In genomic region chr2:3005859-3006258, GRCh38 we compare ENCODE assay signal across 34 cellular contexts.
"Had no signal": no experiment of that assay in that cellular context is flagged by ENCODE, and none has a peak within 500 bp of the region (broad histone marks: within the 10 kb centered on the region; RNA-seq: fewer than 3 reads in every experiment).

No MANE protein-coding gene starts in this region.

- H3K9me3 ChIP-seq: adrenal gland, body of pancreas, breast epithelium, esophagus muscularis mucosa, gastroesophageal sphincter had no signal

- H3K36me3 Mint-ChIP-seq: activated CD4-positive, alpha-beta memory T cell treated with anti-CD3 and anti-CD28 coated beads for 36 hours; activated CD8-positive, alpha-beta memory T cell treated with anti-CD3 and anti-CD28 coated beads, Interleukin-2, amount 10 ng/mL, durations not matched to agents 7 days and 5 days; activated naive CD4-positive, alpha-beta T cell treated with anti-CD3 and anti-CD28 coated beads, Interleukin-2, amount 50 U/mL, for 24 hours; activated naive CD8-positive, alpha-beta T cell treated with anti-CD3 and anti-CD28 coated beads for 36 hours had no signal

- ATAC-seq: activated CD4-positive, alpha-beta T cell treated with anti-CD3 and anti-CD28 coated beads for 36 hours; activated CD8-positive, alpha-beta memory T cell treated with anti-CD3 and anti-CD28 coated beads, Interleukin-2, amount 10 ng/mL, durations not matched to agents 7 days and 5 days; activated CD8-positive, alpha-beta T cell treated with anti-CD3 and anti-CD28 coated beads, Interleukin-2, amount 10 ng/mL, durations not matched to agents 7 days and 5 days; activated naive CD8-positive, alpha-beta T cell treated with anti-CD3 and anti-CD28 coated beads, Interleukin-2, amount 50 U/mL, for 24 hours; body of pancreas; effector memory CD8-positive, alpha-beta T cell; gastroesophageal sphincter had no signal

- H3K27me3 Mint-ChIP-seq: dendritic cell treated with granulocyte-macrophage colony-stimulating factor and Interleukin-4, amounts not matched to agents 40 ng/mL and 50 ng/mL, for 4 days had no signal

- H3K27me3 ChIP-seq: body of pancreas had no signal

- H3K27ac Mint-ChIP-seq: activated CD4-positive, alpha-beta memory T cell treated with anti-CD3 and anti-CD28 coated beads for 36 hours; activated CD4-positive, alpha-beta T cell treated with anti-CD3 and anti-CD28 coated beads for 36 hours; activated CD4-positive, alpha-beta T cell treated with anti-CD3 and anti-CD28 coated beads, Interleukin-2, amount 10 ng/mL, durations not matched to agents 24 days and 14 days; activated CD8-positive, alpha-beta memory T cell treated with anti-CD3 and anti-CD28 coated beads, Interleukin-2, amount 10 ng/mL, durations not matched to agents 7 days and 5 days; activated CD8-positive, alpha-beta T cell treated with anti-CD3 and anti-CD28 coated beads, Interleukin-2, amount 10 ng/mL, durations not matched to agents 7 days and 5 days; activated naive CD4-positive, alpha-beta T cell treated with anti-CD3 and anti-CD28 coated beads for 36 hours; activated naive CD4-positive, alpha-beta T cell treated with anti-CD3 and anti-CD28 coated beads, Interleukin-2, amount 50 U/mL, for 24 hours; activated naive CD8-positive, alpha-beta T cell treated with anti-CD3 and anti-CD28 coated beads for 36 hours; activated naive CD8-positive, alpha-beta T cell treated with anti-CD3 and anti-CD28 coated beads, Interleukin-2, amount 50 U/mL, for 24 hours; activated T-helper 1 cell treated with anti-CD3 and anti-CD28 coated beads, Interleukin-12 subunit alpha, Interleukin-12 subunit beta, Interleukin-2, Interleukin-4 antibody, amounts not matched to agents 30 ng/mL and 10 ng/mL and 1 ng/mL, durations not matched to agents 14 hours and 24 hours and 36 hours; activated T-helper 2 cell treated with anti-CD3 and anti-CD28 coated beads, Interferon-gamma antibody, Interleukin-2, Interleukin-4, amounts not matched to agents 10 μg/mL and 5 μg/mL and 100 μg/mL, durations not matched to agents 14 hours and 24 hours and 36 hours; dendritic cell treated with granulocyte-macrophage colony-stimulating factor and Interleukin-4, amounts not matched to agents 40 ng/mL and 50 ng/mL, for 4 days; effector memory CD8-positive, alpha-beta T cell had no signal

- H3K4me1 Mint-ChIP-seq: activated CD4-positive, alpha-beta T cell treated with anti-CD3 and anti-CD28 coated beads, Interleukin-2, amount 10 ng/mL, durations not matched to agents 24 days and 14 days; activated CD8-positive, alpha-beta memory T cell treated with anti-CD3 and anti-CD28 coated beads, Interleukin-2, amount 10 ng/mL, durations not matched to agents 7 days and 5 days; activated naive CD8-positive, alpha-beta T cell treated with anti-CD3 and anti-CD28 coated beads, Interleukin-2, amount 50 U/mL, for 24 hours; central memory CD8-positive, alpha-beta T cell had no signal

- H3K4me1 ChIP-seq: adrenal gland, body of pancreas, breast epithelium, esophagus muscularis mucosa, gastroesophageal sphincter had no signal

- H3K36me3 ChIP-seq: adrenal gland, breast epithelium, cardiac muscle cell, esophagus muscularis mucosa, gastroesophageal sphincter had no signal

- DNase-seq: activated CD4-positive, alpha-beta memory T cell treated with anti-CD3 and anti-CD28 coated beads for 36 hours; activated CD4-positive, alpha-beta T cell treated with anti-CD3 and anti-CD28 coated beads for 36 hours; activated CD4-positive, alpha-beta T cell treated with anti-CD3 and anti-CD28 coated beads, Interleukin-2, amount 10 ng/mL, durations not matched to agents 24 days and 14 days; activated CD4-positive, CD25-positive, alpha-beta regulatory T cell; activated CD4-positive, CD25-positive, alpha-beta regulatory T cell treated with anti-CD3 and anti-CD28 coated beads, Interleukin-2, amount 50 U/mL, for 72 hours; activated CD8-positive, alpha-beta memory T cell treated with anti-CD3 and anti-CD28 coated beads, Interleukin-2, amount 10 ng/mL, durations not matched to agents 7 days and 5 days; activated CD8-positive, alpha-beta memory T cell treated with anti-CD3 and anti-CD28 coated beads, Interleukin-2, amount 50 U/mL, for 4 hours; activated CD8-positive, alpha-beta T cell treated with anti-CD3 and anti-CD28 coated beads, Interleukin-2, amount 10 ng/mL, durations not matched to agents 7 days and 5 days; activated effector memory CD4-positive, alpha-beta T cell treated with anti-CD3 and anti-CD28 coated beads, Interleukin-2, amount 50 U/mL, for 16 hours; activated naive CD4-positive, alpha-beta T cell treated with anti-CD3 and anti-CD28 coated beads for 36 hours; activated naive CD8-positive, alpha-beta T cell treated with anti-CD3 and anti-CD28 coated beads for 36 hours; activated naive CD8-positive, alpha-beta T cell treated with anti-CD3 and anti-CD28 coated beads, Interleukin-2, amount 50 U/mL, for 24 hours; activated T-cell treated with anti-CD3 and anti-CD28 coated beads, Interleukin-2, amount 50 U/mL, for 1 hour; activated T-cell treated with anti-CD3 and anti-CD28 coated beads, Interleukin-2, amount 50 U/mL, for 48 hours; adrenal gland; aorta; body of pancreas; dorsolateral prefrontal cortex; effector CD4-positive, alpha-beta T cell; effector memory CD8-positive, alpha-beta T cell; erythroblast; foreskin melanocyte; head of caudate nucleus; T-helper 2 cell had no signal

- H3K9me3 Mint-ChIP-seq: activated CD4-positive, alpha-beta memory T cell treated with anti-CD3 and anti-CD28 coated beads for 36 hours; activated CD4-positive, alpha-beta T cell treated with anti-CD3 and anti-CD28 coated beads, Interleukin-2, amount 10 ng/mL, durations not matched to agents 24 days and 14 days; activated naive CD4-positive, alpha-beta T cell treated with anti-CD3 and anti-CD28 coated beads for 36 hours; activated naive CD4-positive, alpha-beta T cell treated with anti-CD3 and anti-CD28 coated beads, Interleukin-2, amount 50 U/mL, for 24 hours; activated naive CD8-positive, alpha-beta T cell treated with anti-CD3 and anti-CD28 coated beads for 36 hours; activated naive CD8-positive, alpha-beta T cell treated with anti-CD3 and anti-CD28 coated beads, Interleukin-2, amount 50 U/mL, for 24 hours; activated T-helper 1 cell treated with anti-CD3 and anti-CD28 coated beads, Interleukin-12 subunit alpha, Interleukin-12 subunit beta, Interleukin-2, Interleukin-4 antibody, amounts not matched to agents 30 ng/mL and 10 ng/mL and 1 ng/mL, durations not matched to agents 14 hours and 24 hours and 36 hours; activated T-helper 2 cell treated with anti-CD3 and anti-CD28 coated beads, Interferon-gamma antibody, Interleukin-2, Interleukin-4, amounts not matched to agents 10 μg/mL and 5 μg/mL and 100 μg/mL, durations not matched to agents 14 hours and 24 hours and 36 hours; central memory CD8-positive, alpha-beta T cell; dendritic cell treated with granulocyte-macrophage colony-stimulating factor and Interleukin-4, amounts not matched to agents 40 ng/mL and 50 ng/mL, for 4 days; effector memory CD8-positive, alpha-beta T cell had no signal

- H3K4me3 ChIP-seq: adrenal gland, body of pancreas, breast epithelium, cardiac muscle cell, coronary artery, dorsolateral prefrontal cortex, esophagus muscularis mucosa, gastroesophageal sphincter had no signal

- H3K4me3 Mint-ChIP-seq: activated CD4-positive, alpha-beta memory T cell treated with anti-CD3 and anti-CD28 coated beads for 36 hours; activated CD4-positive, alpha-beta T cell treated with anti-CD3 and anti-CD28 coated beads for 36 hours; activated CD4-positive, alpha-beta T cell treated with anti-CD3 and anti-CD28 coated beads, Interleukin-2, amount 10 ng/mL, durations not matched to agents 24 days and 14 days; activated CD8-positive, alpha-beta memory T cell treated with anti-CD3 and anti-CD28 coated beads, Interleukin-2, amount 10 ng/mL, durations not matched to agents 7 days and 5 days; activated CD8-positive, alpha-beta T cell treated with anti-CD3 and anti-CD28 coated beads, Interleukin-2, amount 10 ng/mL, durations not matched to agents 7 days and 5 days; activated naive CD4-positive, alpha-beta T cell treated with anti-CD3 and anti-CD28 coated beads for 36 hours; activated naive CD4-positive, alpha-beta T cell treated with anti-CD3 and anti-CD28 coated beads, Interleukin-2, amount 50 U/mL, for 24 hours; activated naive CD8-positive, alpha-beta T cell treated with anti-CD3 and anti-CD28 coated beads for 36 hours; activated naive CD8-positive, alpha-beta T cell treated with anti-CD3 and anti-CD28 coated beads, Interleukin-2, amount 50 U/mL, for 24 hours; activated T-helper 1 cell treated with anti-CD3 and anti-CD28 coated beads, Interleukin-12 subunit alpha, Interleukin-12 subunit beta, Interleukin-2, Interleukin-4 antibody, amounts not matched to agents 30 ng/mL and 10 ng/mL and 1 ng/mL, durations not matched to agents 14 hours and 24 hours and 36 hours; central memory CD8-positive, alpha-beta T cell; dendritic cell treated with granulocyte-macrophage colony-stimulating factor and Interleukin-4, amounts not matched to agents 40 ng/mL and 50 ng/mL, for 4 days; effector memory CD8-positive, alpha-beta T cell had no signal
